In genomic region chr5:11384441-11385250, GRCh38 we compare ENCODE assay signal across 8 cellular contexts.
DNase-seq lines count a peak whose midpoint lies in the region; ATAC-seq and TF ChIP-seq lines count a peak whose summit lies in the region.

No MANE protein-coding gene starts in this region.

- no peak overlapping the region for H4K91ac ChIP-seq in H9 (ENCODE audit: insufficient read length, low read depth, low read length)

- H3K56ac ChIP-seq in H9 (ENCODE audit: insufficient read length, low read depth, low read length) = no peak overlapping the region

- peak overlapping the region; percentile 41 for H3K4me2 ChIP-seq in H9 (ENCODE audit: insufficient read depth, insufficient read length, low read length)

- no peaks in the 10 kb centered on the region for H3K79me2 ChIP-seq in H9 (ENCODE audit: insufficient read depth, low read length)

- H3K14ac ChIP-seq in H9 (ENCODE audit: insufficient read depth, low read length) = peak overlapping the region; percentile 38; the same call in 1 of the 2 replicates

- peaks cover 97% of the 10 kb centered on the region for H3K27me3 Mint-ChIP-seq in H9 (ENCODE audit: low read depth)
- peaks cover 59% of the 10 kb centered on the region for H3K27me3 Mint-ChIP-seq in activated naive CD8-positive, alpha-beta T cell treated with anti-CD3 and anti-CD28 coated beads for 36 hours

- H3K9me3 ChIP-seq in H9 (ENCODE audit: control insufficient read depth, low read depth, low read length) = no peaks in the 10 kb centered on the region
- H3K9me3 ChIP-seq in iPS-15b (ENCODE audit: control insufficient read depth, insufficient read depth, low read length) = no peaks in the 10 kb centered on the region

- H2BK15ac ChIP-seq in H9 (ENCODE audit: low read depth, low read length) = no peak overlapping the region

- H3K9me3 Mint-ChIP-seq in H9 = no peaks in the 10 kb centered on the region; a peak in 1 of 5 replicates
- H3K9me3 Mint-ChIP-seq in activated naive CD8-positive, alpha-beta T cell treated with anti-CD3 and anti-CD28 coated beads for 36 hours = no peaks in the 10 kb centered on the region

- no peak overlapping the region for H3K23ac ChIP-seq in H9 (ENCODE audit: insufficient read length, low read depth, low read length)

- no peaks in the 10 kb centered on the region for H3K79me1 ChIP-seq in H9 (ENCODE audit: insufficient read depth, low read depth, low read length, poor library complexity, severe bottlenecking)

- H2BK5ac ChIP-seq in H9 (ENCODE audit: insufficient read length, low read length) = no peak overlapping the region

- H2BK120ac ChIP-seq in H9 (ENCODE audit: low read depth, low read length, poor library complexity, severe bottlenecking) = no peak overlapping the region

- no peak overlapping the region for H2BK20ac ChIP-seq in H9 (ENCODE audit: low read depth, low read length, poor library complexity, severe bottlenecking)

- peak overlapping the region; percentile 59 for H3K4me3 ChIP-seq in iPS-15b (ENCODE audit: low read depth, low read length)
- peak overlapping the region; percentile 44 for H3K4me3 ChIP-seq in retinal pigment epithelial cell (ENCODE audit: low read length)

- H3K9ac ChIP-seq in H9 (ENCODE audit: extremely low read depth, insufficient read length, low read length) = no peak overlapping the region
- H3K9ac ChIP-seq in iPS-15b (ENCODE audit: low read depth, low read length) = no peak overlapping the region

- WGBS in H9 (ENCODE audit: extremely low coverage, insufficient read length, low lambda C conversion rate) = no CpG with 5 or more reads among the region's 96 CpGs

- ATAC-seq in GM18519 (IDR thresholded peaks at IDR 0.05; ENCODE audit: low FRiP score, unreplicated experiment) (no peak), HG03135 (IDR thresholded peaks at IDR 0.05; ENCODE audit: unreplicated experiment) (no peak), GM21619 (IDR thresholded peaks at IDR 0.05; ENCODE audit: unreplicated experiment) (no peak), HG03571 (IDR thresholded peaks at IDR 0.05; ENCODE audit: unreplicated experiment) (no peak)

- TF ChIP-seq CTCF in H9 (conservative IDR thresholded peaks at IDR 0.05) (no peak), retinal pigment epithelial cell (conservative IDR thresholded peaks at IDR 0.05; ENCODE audit: low read depth, low read length) (no peak)

- no peak overlapping the region for H3K27ac ChIP-seq in H9 (ENCODE audit: insufficient read length, low read depth, low read length)

- H2AK5ac ChIP-seq in H9 (ENCODE audit: insufficient read length, low read length) = no peak overlapping the region

- H3K27me3 ChIP-seq in H9 (ENCODE audit: insufficient read depth, low read length) (peaks cover 23% of the 10 kb centered on the region; the same call in 1 of the 2 replicates), iPS-15b (ENCODE audit: control insufficient read depth, insufficient read depth, low read length) (peaks cover 32% of the 10 kb centered on the region)

- no peaks in the 10 kb centered on the region for H4K20me1 ChIP-seq in H9 (ENCODE audit: control insufficient read depth, insufficient read depth, insufficient read length)

- peak overlapping the region; percentile 70 to 89 for H3K4me3 Mint-ChIP-seq in H9
- no peak overlapping the region for H3K4me3 Mint-ChIP-seq in activated naive CD8-positive, alpha-beta T cell treated with anti-CD3 and anti-CD28 coated beads for 36 hours

- peaks cover 10% of the 10 kb centered on the region for H3K23me2 ChIP-seq in H9 (ENCODE audit: insufficient read length, low read depth, low read length, poor library complexity, severe bottlenecking)

- peaks cover 0 to 2% (median 0%) of the 10 kb centered on the region in 3 experiments; a peak in 2 of 7 replicates for H3K36me3 Mint-ChIP-seq in H9 (ENCODE audit: insufficient read depth in 1 of 3, low read depth in 3 of 3)
- no peaks in the 10 kb centered on the region for H3K36me3 Mint-ChIP-seq in activated naive CD8-positive, alpha-beta T cell treated with anti-CD3 and anti-CD28 coated beads for 36 hours

- H3K4me1 Mint-ChIP-seq in H9 = peaks cover 25 to 27% of the 10 kb centered on the region in 2 experiments
- peaks cover 8% of the 10 kb centered on the region for H3K4me1 Mint-ChIP-seq in activated naive CD8-positive, alpha-beta T cell treated with anti-CD3 and anti-CD28 coated beads for 36 hours

- no peak overlapping the region; a peak in 1 of 7 replicates for H3K27ac Mint-ChIP-seq in H9
- no peak overlapping the region for H3K27ac Mint-ChIP-seq in activated naive CD8-positive, alpha-beta T cell treated with anti-CD3 and anti-CD28 coated beads for 36 hours

- H3K18ac ChIP-seq in H9 (ENCODE audit: insufficient read length, low read depth, low read length) = no peak overlapping the region

- no peak overlapping the region for H4K8ac ChIP-seq in H9 (replicated peaks; ENCODE audit: insufficient read length, low read depth, low read length)

- H3K4me1 ChIP-seq in H9 (ENCODE audit: insufficient read depth, low read length) = peaks cover 3% of the 10 kb centered on the region; the same call in 1 of the 2 replicates
- H3K4me1 ChIP-seq in iPS-15b (ENCODE audit: control insufficient read depth, insufficient read depth, low read length) = peaks cover 9% of the 10 kb centered on the region

- no peak overlapping the region for H4K5ac ChIP-seq in H9 (ENCODE audit: insufficient read length, low read depth, low read length)

- no peak overlapping the region for H3K4ac ChIP-seq in H9 (ENCODE audit: low read depth, low read length)

- H3T11ph ChIP-seq in H9 (ENCODE audit: low read length) = no peak overlapping the region

- DNase-seq in H9 (peak; percentile 39), retinal pigment epithelial cell (ENCODE audit: low read depth) (no peak)
- peak; percentile 12 for DNase-seq in activated naive CD8-positive, alpha-beta T cell treated with anti-CD3 and anti-CD28 coated beads for 36 hours

- H2BK12ac ChIP-seq in H9 (ENCODE audit: insufficient read length, low read depth, low read length) = no peak overlapping the region

- H3K36me3 ChIP-seq in iPS-15b (ENCODE audit: control insufficient read depth, insufficient read depth, low read length) = no peaks in the 10 kb centered on the region

- no peak overlapping the region for H2AFZ ChIP-seq in H9 (ENCODE audit: low read length)
